Comparison of ENCODE assay signal across 8 cellular contexts in the genomic region with DNA sequence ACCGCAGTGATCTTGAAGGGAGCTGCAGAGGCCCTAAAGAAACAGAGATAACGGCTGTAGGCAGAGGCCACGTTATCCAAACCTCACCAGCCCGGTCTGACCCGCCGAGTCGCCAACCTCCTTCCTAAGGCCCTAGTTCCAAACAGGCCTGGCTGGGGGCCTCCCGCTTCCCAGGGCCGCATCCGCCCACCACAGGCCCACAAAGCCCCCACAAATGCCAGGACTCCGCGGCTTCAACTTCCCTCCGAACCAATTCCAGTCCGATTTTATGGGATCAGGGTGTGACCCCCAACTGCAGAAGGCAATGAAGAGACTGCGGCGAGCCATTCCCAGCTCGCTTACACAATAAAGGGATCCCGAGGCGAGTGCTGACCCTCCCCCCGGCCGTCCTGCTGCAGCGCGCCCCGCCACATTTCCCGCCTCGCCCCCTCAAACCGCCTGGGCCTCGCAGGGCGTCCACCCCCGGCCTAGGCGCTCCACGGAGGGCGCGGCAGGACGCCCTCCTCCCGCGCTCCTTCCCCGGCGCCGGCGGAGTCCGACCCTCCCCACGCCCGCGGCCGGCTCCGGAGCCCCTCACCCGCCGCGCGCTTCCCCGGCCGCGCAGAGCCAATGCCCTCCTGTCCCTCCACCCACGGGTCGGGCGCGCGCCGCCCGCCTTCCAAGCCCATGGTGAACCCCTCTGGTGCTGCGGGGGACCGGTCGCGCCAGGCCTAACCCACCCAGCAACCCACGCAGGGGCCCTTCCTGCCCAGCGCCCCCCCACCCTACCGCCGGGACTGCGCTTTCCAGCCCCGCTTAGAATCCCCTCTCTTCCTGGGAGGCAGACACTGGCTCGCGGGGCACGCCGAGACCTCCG. TPM values are rescaled to one million over a fixed set of nuclear protein-coding genes. Genes with fewer than 3 reads are reported as not detected.
DNase-seq lines count a peak whose midpoint lies in the region; ATAC-seq lines count a peak whose summit lies in the region.

No MANE protein-coding gene starts in this region.

- no peaks in the 10 kb centered on the region for H3K36me3 Mint-ChIP-seq in activated naive CD8-positive, alpha-beta T cell treated with anti-CD3 and anti-CD28 coated beads, Interleukin-2, amount 50 U/mL, for 24 hours (ENCODE audit: low read depth)

- H4K8ac ChIP-seq in trophoblast cell (ENCODE audit: low read depth, low read length): peak overlapping the region; percentile 92

- peak overlapping the region; percentile 96 for H3K18ac ChIP-seq in trophoblast cell (ENCODE audit: low read length)

- H3K4me2 ChIP-seq in trophoblast cell (ENCODE audit: low read length): peak overlapping the region; percentile 79

- H3K4ac ChIP-seq in trophoblast cell (ENCODE audit: low read depth, low read length): peak overlapping the region; percentile 100

- peak overlapping the region; percentile 98 for H2AK5ac ChIP-seq in trophoblast cell (ENCODE audit: low read length)

- no peaks in the 10 kb centered on the region for H3K9me3 ChIP-seq in trophoblast cell (ENCODE audit: insufficient read depth, low read depth, low read length)

- H3K79me1 ChIP-seq in trophoblast cell (ENCODE audit: low read length): peaks cover 18% of the 10 kb centered on the region

- H3K9ac ChIP-seq in trophoblast cell (ENCODE audit: low read length): peak overlapping the region; percentile 98

- no peak for ATAC-seq in activated naive CD8-positive, alpha-beta T cell treated with anti-CD3 and anti-CD28 coated beads, Interleukin-2, amount 50 U/mL, for 24 hours
- peak; percentile 18 to 19 for ATAC-seq in left cardiac atrium

- WGBS in trophoblast cell (ENCODE audit: extremely low coverage, insufficient coverage, insufficient read length): no CpG with 5 or more reads among the region's 76 CpGs

- H3K4me1 ChIP-seq in trophoblast cell (ENCODE audit: control insufficient read depth in 1 of 2, insufficient read depth in 2 of 2, low read length in 2 of 2): peaks cover 3% of the 10 kb centered on the region in 2 experiments

- H2BK120ac ChIP-seq in trophoblast cell (ENCODE audit: insufficient read depth, low read length, poor library complexity): peak overlapping the region; percentile 91

- no peaks in the 10 kb centered on the region for H3K9me3 Mint-ChIP-seq in activated naive CD8-positive, alpha-beta T cell treated with anti-CD3 and anti-CD28 coated beads, Interleukin-2, amount 50 U/mL, for 24 hours

- intact Hi-C loops in left cardiac atrium (cut with DNase I): loop anchor here in 1 of 2 donors (2.0 kb wide), 1 partner anchor 79 kb away; no protein-coding TSS in a partner anchor

- peak overlapping the region; percentile 92 for H4K12ac ChIP-seq in trophoblast cell (ENCODE audit: low read depth, low read length)

- peaks cover 0 to 2% of the 10 kb centered on the region in 2 experiments for H3K36me3 ChIP-seq in trophoblast cell (ENCODE audit: control insufficient read depth in 1 of 2, insufficient read depth in 2 of 2, low read length in 2 of 2)

- H3K27me3 ChIP-seq in trophoblast cell (ENCODE audit: insufficient read depth, low read length): no peaks in the 10 kb centered on the region

- peak overlapping the region; percentile 94 for H2BK5ac ChIP-seq in trophoblast cell (ENCODE audit: low read depth, low read length, poor library complexity)

- peaks cover 11% of the 10 kb centered on the region for H3K4me1 Mint-ChIP-seq in activated naive CD8-positive, alpha-beta T cell treated with anti-CD3 and anti-CD28 coated beads, Interleukin-2, amount 50 U/mL, for 24 hours

- peak overlapping the region; percentile 85 for H3K27ac ChIP-seq in trophoblast cell (ENCODE audit: low read depth, low read length)

- no peak overlapping the region for H3K23ac ChIP-seq in trophoblast cell (ENCODE audit: low read length)

- peak overlapping the region; percentile 87 for H3K4me3 Mint-ChIP-seq in activated naive CD8-positive, alpha-beta T cell treated with anti-CD3 and anti-CD28 coated beads, Interleukin-2, amount 50 U/mL, for 24 hours

- H3K27ac Mint-ChIP-seq in activated naive CD8-positive, alpha-beta T cell treated with anti-CD3 and anti-CD28 coated beads, Interleukin-2, amount 50 U/mL, for 24 hours: no peak overlapping the region

- H4K91ac ChIP-seq in trophoblast cell (ENCODE audit: low read depth, low read length): peak overlapping the region; percentile 95

- H3K79me2 ChIP-seq in trophoblast cell (ENCODE audit: control insufficient read depth, insufficient read depth, low read length, poor library complexity): peaks cover 24% of the 10 kb centered on the region

- H2BK12ac ChIP-seq in trophoblast cell (ENCODE audit: low read length): peak overlapping the region; percentile 4

- peak; percentile 68 for DNase-seq in GM03348 (ENCODE audit: low spot score)
- DNase-seq in NCI-H2227 treated with DMSO at 0.1 percent for 48 hours (lab: John Stamatoyannopoulos, UW): peak; percentile 0
- peak; percentile 14 for DNase-seq in activated naive CD8-positive, alpha-beta T cell treated with anti-CD3 and anti-CD28 coated beads, Interleukin-2, amount 50 U/mL, for 24 hours
- DNase-seq in left cardiac atrium: peak; percentile 50
- DNase-seq in trophoblast cell: peak in 1 of 2 donors; percentile 52
- no peak for DNase-seq in NCI-H187 (lab: John Stamatoyannopoulos, UW)
- no peak for DNase-seq in DMS153 treated with DMSO at 0.1 percent for 48 hours (lab: John Stamatoyannopoulos, UW; ENCODE audit: unreplicated experiment)
- no peak for DNase-seq in stimulated activated naive CD4-positive, alpha-beta T cell treated with Interleukin-2 at 50 U/mL for 16 hours (lab: John Stamatoyannopoulos, UW)

- H2AFZ ChIP-seq in trophoblast cell (ENCODE audit: insufficient read depth, low read length, poor library complexity): peak overlapping the region; percentile 88

- peak overlapping the region; percentile 99 for H3K14ac ChIP-seq in trophoblast cell (ENCODE audit: low read length)

- peaks cover 59% of the 10 kb centered on the region for H3K27me3 Mint-ChIP-seq in activated naive CD8-positive, alpha-beta T cell treated with anti-CD3 and anti-CD28 coated beads, Interleukin-2, amount 50 U/mL, for 24 hours

- peak overlapping the region; percentile 98 for H3K4me3 ChIP-seq in trophoblast cell (ENCODE audit: low read depth, low read length)

RNA-seq across cellular contexts. Expression of a gene that starts 0.9 kb away (rescaled TPM):
- 10 to 100 TPM; 49.9 to 52.9 TPM for total RNA-seq in left cardiac atrium
- 132 and 148 TPM in 2 replicates for polyA plus RNA-seq in trophoblast cell (2013)

Comparison
In these comparisons a context has a peak if more than half of its experiments do, and no peak if none do; other contexts are left out.
1. DNase-seq: peak in GM03348 (single experiment), NCI-H2227 treated with DMSO at 0.1 percent for 48 hours (single experiment), activated naive CD8-positive, alpha-beta T cell treated with anti-CD3 and anti-CD28 coated beads, Interleukin-2, amount 50 U/mL, for 24 hours (single experiment) and left cardiac atrium (single experiment); none in NCI-H187 (0 of 2), DMS153 treated with DMSO at 0.1 percent for 48 hours (single experiment) and stimulated activated naive CD4-positive, alpha-beta T cell treated with Interleukin-2 at 50 U/mL for 16 hours (single experiment).